In the genomic region with DNA sequence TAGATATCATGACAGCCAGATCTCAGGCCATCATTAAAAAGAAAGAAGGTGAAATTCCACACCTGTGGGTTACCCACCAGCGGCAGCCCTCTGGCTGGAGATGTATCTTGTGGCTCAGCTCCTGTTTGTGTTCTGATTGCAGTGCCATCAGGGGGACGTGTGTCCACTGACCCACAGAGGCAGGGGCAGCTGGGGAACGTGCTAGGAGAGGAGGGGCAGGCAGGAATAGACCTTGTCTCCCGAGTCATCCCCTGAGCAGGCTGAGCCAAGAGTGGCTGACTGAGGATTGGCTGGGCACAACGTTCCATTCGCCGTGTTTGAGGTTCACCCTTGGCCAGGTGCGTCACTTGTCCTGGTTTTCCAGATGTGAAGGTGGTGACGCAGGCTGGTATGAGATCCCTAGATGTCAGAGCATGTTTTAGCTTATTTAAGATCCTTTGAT, we compare ENCODE assay signal across 1 cellular context.
TF ChIP-seq lines count a peak whose summit lies in the region.

No MANE protein-coding gene starts in this region.

TF ChIP-seq in H1, 55 proteins besides CTCF, POLR2A, EP300 and RAD21:
- TF ChIP-seq CBX5 (IDR thresholded peaks at IDR 0.05; ENCODE audit: low read depth, low read length) (no peak), FOSL1 (IDR thresholded peaks at IDR 0.05; ENCODE audit: insufficient read depth, low read depth, low read length) (no peak), RNF2 (IDR thresholded peaks at IDR 0.05; ENCODE audit: borderline replicate concordance, low read depth, low read length, missing control alignments, poor library complexity, severe bottlenecking) (no peak), ASH2L (IDR thresholded peaks at IDR 0.05; ENCODE audit: low read length) (no peak), ZNF274 (IDR thresholded peaks at IDR 0.05; ENCODE audit: borderline replicate concordance, extremely low read depth, low read length) (no peak), ATF3 (IDR thresholded peaks at IDR 0.05; ENCODE audit: insufficient read depth, low read depth, low read length) (no peak), RXRA (IDR thresholded peaks at IDR 0.05; ENCODE audit: insufficient read depth, low read depth, low read length) (no peak), RBBP5 (IDR thresholded peaks at IDR 0.05; ENCODE audit: borderline replicate concordance, low read depth, low read length) (no peak), RFX5 (IDR thresholded peaks at IDR 0.05; ENCODE audit: borderline replicate concordance, low read depth, low read length) (no peak), HDAC6 (IDR thresholded peaks at IDR 0.05; ENCODE audit: low read depth, low read length) (no peak), GTF2F1 (IDR thresholded peaks at IDR 0.05; ENCODE audit: borderline replicate concordance, low read depth, low read length) (no peak), JUND (IDR thresholded peaks at IDR 0.05; ENCODE audit: low read length) (no peak), KDM1A (IDR thresholded peaks at IDR 0.05; ENCODE audit: borderline replicate concordance, low read length) (no peak), SIX5 (IDR thresholded peaks at IDR 0.05; ENCODE audit: low read depth, low read length) (no peak), CBX8 (IDR thresholded peaks at IDR 0.05; ENCODE audit: borderline replicate concordance, low read depth, low read length) (no peak), EGR1 (IDR thresholded peaks at IDR 0.05; ENCODE audit: borderline replicate concordance, low read depth, low read length) (no peak)
- TF ChIP-seq, protein P1, sequence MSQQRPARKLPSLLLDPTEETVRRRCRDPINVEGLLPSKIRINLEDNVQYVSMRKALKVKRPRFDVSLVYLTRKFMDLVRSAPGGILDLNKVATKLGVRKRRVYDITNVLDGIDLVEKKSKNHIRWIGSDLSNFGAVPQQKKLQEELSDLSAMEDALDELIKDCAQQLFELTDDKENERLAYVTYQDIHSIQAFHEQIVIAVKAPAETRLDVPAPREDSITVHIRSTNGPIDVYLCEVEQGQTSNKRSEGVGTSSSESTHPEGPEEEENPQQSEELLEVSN (IDR thresholded peaks at IDR 0.05), result no peak
